Comparison of ENCODE assay signal across 8 cellular contexts in the genomic region with DNA sequence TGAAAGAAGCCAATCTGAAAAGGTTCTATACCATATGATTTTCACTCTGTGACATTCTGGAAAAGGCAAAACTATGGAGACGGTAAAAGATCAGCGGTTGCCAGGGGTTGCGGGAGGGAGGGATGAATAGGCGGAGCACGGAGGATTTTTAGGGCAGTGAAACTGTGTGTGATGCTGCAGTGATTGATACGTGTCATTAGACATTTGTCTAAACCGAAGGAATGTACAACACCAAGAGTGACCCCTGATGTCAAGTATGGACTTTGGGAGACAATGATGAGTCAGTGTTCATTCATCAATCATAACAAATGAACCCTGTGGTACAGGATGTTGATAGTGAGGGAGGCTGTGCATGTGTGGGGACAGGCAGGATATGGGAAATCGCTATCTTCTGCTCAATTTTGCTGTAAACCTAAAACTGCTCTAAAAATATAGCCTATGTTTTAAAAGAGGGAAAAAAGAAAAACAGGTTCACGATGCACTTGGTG. TPM values are rescaled to one million over a fixed set of nuclear protein-coding genes. Genes with fewer than 3 reads are reported as not detected.
A peak's percentile ranks its signal among the peaks of the same experiment; 100 is the strongest.
DNase-seq lines count a peak whose midpoint lies in the region; ATAC-seq and TF ChIP-seq lines count a peak whose summit lies in the region.
"Had no signal": no experiment of that assay in that cellular context is flagged by ENCODE, and none has a peak within 500 bp of the region (broad histone marks: within the 10 kb centered on the region; RNA-seq: fewer than 3 reads in every experiment).

No MANE protein-coding gene starts in this region.

- peak in 2 of 4 donors; percentile 65 to 87 for TF ChIP-seq EP300 in upper lobe of left lung (IDR thresholded peaks at IDR 0.05)

- DNase-seq in upper lobe of left lung (no peak), GOT3 (lab: John Stamatoyannopoulos, UW) (no peak), NCI-H2029 (lab: John Stamatoyannopoulos, UW) (no peak)
- DNase-seq: effector memory CD4-positive, alpha-beta T cell had no signal

- peak overlapping the region in 1 of 2 donors; percentile 28 for H3K9ac ChIP-seq in mucosa of rectum (ENCODE audit: low read depth in 1 of 2, low read length in 2 of 2)

- ATAC-seq in upper lobe of left lung (ENCODE audit: low FRiP score in 2 of 2) = peak in 1 of 2 donors; percentile 13
- no peak for ATAC-seq in GM21717 (IDR thresholded peaks at IDR 0.05; ENCODE audit: unreplicated experiment)

- 62 to 65% methylated on average over 9 of the region's 9 CpGs for WGBS in upper lobe of left lung, 2 donors

- H3K27me3 ChIP-seq in mucosa of rectum (ENCODE audit: control insufficient read depth in 2 of 2, insufficient read depth in 2 of 2, low read length in 2 of 2) = no peaks in the 10 kb centered on the region
- no peaks in the 10 kb centered on the region for H3K27me3 ChIP-seq in upper lobe of left lung

- H3K4me3 ChIP-seq in mucosa of rectum (ENCODE audit: low read length in 2 of 2) = no peak overlapping the region
- no peak overlapping the region for H3K4me3 ChIP-seq in upper lobe of left lung

- H3K9me3 ChIP-seq in mucosa of rectum (ENCODE audit: control insufficient read depth in 2 of 2, low read length in 2 of 2) = no peaks in the 10 kb centered on the region
- H3K9me3 ChIP-seq in upper lobe of left lung = no peaks in the 10 kb centered on the region

- H3K36me3 ChIP-seq in mucosa of rectum (ENCODE audit: control insufficient read depth in 2 of 2, insufficient read depth in 2 of 2, low read length in 2 of 2) = peaks cover 0 to 11% of the 10 kb centered on the region in 2 donors
- H3K36me3 ChIP-seq in upper lobe of left lung = no peaks in the 10 kb centered on the region

- H3K4me1 ChIP-seq in mucosa of rectum (ENCODE audit: control insufficient read depth in 2 of 2, insufficient read depth in 2 of 2, low read length in 2 of 2) (peaks cover 11 to 24% of the 10 kb centered on the region in 2 donors), upper lobe of left lung (peaks cover 66 to 80% (median 74%) of the 10 kb centered on the region in 4 donors)

- no peak for TF ChIP-seq POLR2A in upper lobe of left lung (IDR thresholded peaks at IDR 0.05)

- H3K27ac ChIP-seq in cingulate gyrus (ENCODE audit: low read depth, low read length) = peak overlapping the region; percentile 90
- peak overlapping the region; percentile 49 to 74 for H3K27ac ChIP-seq in mucosa of rectum (ENCODE audit: low read depth in 2 of 2, low read length in 2 of 2)
- peak overlapping the region; percentile 81 to 96 (median 88) for H3K27ac ChIP-seq in upper lobe of left lung

- no peak for TF ChIP-seq CTCF in upper lobe of left lung (IDR thresholded peaks at IDR 0.05)

TF ChIP-seq in PFSK-1, 5 proteins besides CTCF, POLR2A, EP300 and RAD21:
- TF ChIP-seq, protein P1, sequence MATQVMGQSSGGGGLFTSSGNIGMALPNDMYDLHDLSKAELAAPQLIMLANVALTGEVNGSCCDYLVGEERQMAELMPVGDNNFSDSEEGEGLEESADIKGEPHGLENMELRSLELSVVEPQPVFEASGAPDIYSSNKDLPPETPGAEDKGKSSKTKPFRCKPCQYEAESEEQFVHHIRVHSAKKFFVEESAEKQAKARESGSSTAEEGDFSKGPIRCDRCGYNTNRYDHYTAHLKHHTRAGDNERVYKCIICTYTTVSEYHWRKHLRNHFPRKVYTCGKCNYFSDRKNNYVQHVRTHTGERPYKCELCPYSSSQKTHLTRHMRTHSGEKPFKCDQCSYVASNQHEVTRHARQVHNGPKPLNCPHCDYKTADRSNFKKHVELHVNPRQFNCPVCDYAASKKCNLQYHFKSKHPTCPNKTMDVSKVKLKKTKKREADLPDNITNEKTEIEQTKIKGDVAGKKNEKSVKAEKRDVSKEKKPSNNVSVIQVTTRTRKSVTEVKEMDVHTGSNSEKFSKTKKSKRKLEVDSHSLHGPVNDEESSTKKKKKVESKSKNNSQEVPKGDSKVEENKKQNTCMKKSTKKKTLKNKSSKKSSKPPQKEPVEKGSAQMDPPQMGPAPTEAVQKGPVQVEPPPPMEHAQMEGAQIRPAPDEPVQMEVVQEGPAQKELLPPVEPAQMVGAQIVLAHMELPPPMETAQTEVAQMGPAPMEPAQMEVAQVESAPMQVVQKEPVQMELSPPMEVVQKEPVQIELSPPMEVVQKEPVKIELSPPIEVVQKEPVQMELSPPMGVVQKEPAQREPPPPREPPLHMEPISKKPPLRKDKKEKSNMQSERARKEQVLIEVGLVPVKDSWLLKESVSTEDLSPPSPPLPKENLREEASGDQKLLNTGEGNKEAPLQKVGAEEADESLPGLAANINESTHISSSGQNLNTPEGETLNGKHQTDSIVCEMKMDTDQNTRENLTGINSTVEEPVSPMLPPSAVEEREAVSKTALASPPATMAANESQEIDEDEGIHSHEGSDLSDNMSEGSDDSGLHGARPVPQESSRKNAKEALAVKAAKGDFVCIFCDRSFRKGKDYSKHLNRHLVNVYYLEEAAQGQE (IDR thresholded peaks at IDR 0.05; ENCODE audit: insufficient read depth in 1 of 2, low read depth in 2 of 2, low read length in 2 of 2) = no peak
- TF ChIP-seq SIN3A (IDR thresholded peaks at IDR 0.05; ENCODE audit: borderline replicate concordance, insufficient read depth, low read length) (0 out of 2 replicates have a peak, but pooled peaks have one; percentile 74), TAF1 (IDR thresholded peaks at IDR 0.05; ENCODE audit: borderline replicate concordance, insufficient read depth, low read length) (peak; percentile 13; the same call in 1 of the 2 replicates), FOXP2 (optimal IDR thresholded peaks at IDR 0.05; ENCODE audit: borderline replicate concordance, extremely low read depth, extremely low read length, insufficient read depth) (no peak), POLR2AphosphoS5 (IDR thresholded peaks at IDR 0.05; ENCODE audit: low read depth, low read length) (0 out of 2 replicates have a peak, but pooled peaks have one; percentile 16)

RNA-seq across cellular contexts. Expression of a gene that starts 34.4 kb away (rescaled TPM):
- 517 TPM for polyA plus RNA-seq in PFSK-1 (2012; ENCODE audit: insufficient read length, low read depth)
- 100 to 1,000 TPM; 158 to 225 (median 173) TPM for total RNA-seq in upper lobe of left lung
